Comparison of ENCODE assay signal across 12 cellular contexts in genomic region chr10:12193193-12193592, GRCh38. TPM values are rescaled to one million over a fixed set of nuclear protein-coding genes. Genes with fewer than 3 reads are reported as not detected.
DNase-seq lines count a peak whose midpoint lies in the region; ATAC-seq lines count a peak whose summit lies in the region.
"Had no signal": no experiment of that assay in that cellular context is flagged by ENCODE, and none has a peak within 500 bp of the region (broad histone marks: within the 10 kb centered on the region; RNA-seq: fewer than 3 reads in every experiment).

No MANE protein-coding gene starts in this region.

- H3K36me3 Mint-ChIP-seq in activated T-helper 1 cell treated with anti-CD3 and anti-CD28 coated beads, Interleukin-12 subunit alpha, Interleukin-12 subunit beta, Interleukin-2, Interleukin-4 antibody, amounts not matched to agents 30 ng/mL and 10 ng/mL and 1 ng/mL, durations not matched to agents 14 hours and 24 hours and 36 hours (ENCODE audit: low read depth) = peaks cover 31% of the 10 kb centered on the region

- H3K4me1 Mint-ChIP-seq in activated T-helper 1 cell treated with anti-CD3 and anti-CD28 coated beads, Interleukin-12 subunit alpha, Interleukin-12 subunit beta, Interleukin-2, Interleukin-4 antibody, amounts not matched to agents 30 ng/mL and 10 ng/mL and 1 ng/mL, durations not matched to agents 14 hours and 24 hours and 36 hours (ENCODE audit: low read depth) = peaks cover 53% of the 10 kb centered on the region

- ATAC-seq in HG02642 (IDR thresholded peaks at IDR 0.05; ENCODE audit: poor library complexity, unreplicated experiment) = no peak
- ATAC-seq: sciatic nerve had no signal

- DNase-seq in AG08395 (ENCODE audit: low spot score) = peak; percentile 31
- peak; percentile 26 for DNase-seq in GM04504 (ENCODE audit: low read depth)
- no peak for DNase-seq in activated T-helper 1 cell treated with anti-CD3 and anti-CD28 coated beads, Interleukin-12 subunit alpha, Interleukin-12 subunit beta, Interleukin-2, Interleukin-4 antibody, amounts not matched to agents 30 ng/mL and 10 ng/mL and 1 ng/mL, durations not matched to agents 14 hours and 24 hours and 36 hours (ENCODE audit: low spot score)
- peak; percentile 50 for DNase-seq in kidney glomerular epithelial cell (lab: John Stamatoyannopoulos, UW)
- no peak for DNase-seq in GDM1 (lab: John Stamatoyannopoulos, UW)
- DNase-seq in NCI-H2171 treated with DMSO at 0.1 percent for 48 hours (lab: John Stamatoyannopoulos, UW) = no peak
- no peak for DNase-seq in activated CD4-positive, alpha-beta T cell treated with anti-CD3 and anti-CD28 coated beads for 48 hours
- DNase-seq: H9; NCI-H1436 treated with DMSO at 0.1 percent for 48 hours; stimulated activated CD8-positive, alpha-beta memory T cell treated with anti-CD3 and anti-CD28 coated beads, Interleukin-4, amount 100 ng/mL, for 48 hours had no signal

- intact Hi-C loops in activated T-helper 1 cell treated with anti-CD3 and anti-CD28 coated beads, Interleukin-12 subunit alpha, Interleukin-12 subunit beta, Interleukin-2, Interleukin-4 antibody, amounts not matched to agents 30 ng/mL and 10 ng/mL and 1 ng/mL, durations not matched to agents 14 hours and 24 hours and 36 hours (cut with micrococcal nuclease) = no loop called here

- no peaks in the 10 kb centered on the region for H3K27me3 Mint-ChIP-seq in activated T-helper 1 cell treated with anti-CD3 and anti-CD28 coated beads, Interleukin-12 subunit alpha, Interleukin-12 subunit beta, Interleukin-2, Interleukin-4 antibody, amounts not matched to agents 30 ng/mL and 10 ng/mL and 1 ng/mL, durations not matched to agents 14 hours and 24 hours and 36 hours (ENCODE audit: insufficient read depth)

- peak overlapping the region; percentile 72 for H3K27ac Mint-ChIP-seq in activated T-helper 1 cell treated with anti-CD3 and anti-CD28 coated beads, Interleukin-12 subunit alpha, Interleukin-12 subunit beta, Interleukin-2, Interleukin-4 antibody, amounts not matched to agents 30 ng/mL and 10 ng/mL and 1 ng/mL, durations not matched to agents 14 hours and 24 hours and 36 hours

- no peaks in the 10 kb centered on the region for H3K9me3 Mint-ChIP-seq in activated T-helper 1 cell treated with anti-CD3 and anti-CD28 coated beads, Interleukin-12 subunit alpha, Interleukin-12 subunit beta, Interleukin-2, Interleukin-4 antibody, amounts not matched to agents 30 ng/mL and 10 ng/mL and 1 ng/mL, durations not matched to agents 14 hours and 24 hours and 36 hours

- H3K4me3 Mint-ChIP-seq in activated T-helper 1 cell treated with anti-CD3 and anti-CD28 coated beads, Interleukin-12 subunit alpha, Interleukin-12 subunit beta, Interleukin-2, Interleukin-4 antibody, amounts not matched to agents 30 ng/mL and 10 ng/mL and 1 ng/mL, durations not matched to agents 14 hours and 24 hours and 36 hours = peak overlapping the region; percentile 79

RNA-seq across cellular contexts. Expression of gene NUDT5, which starts 2.5 kb away (rescaled TPM):
- 121 and 131 TPM in 2 replicates for total RNA-seq in activated T-helper 1 cell treated with anti-CD3 and anti-CD28 coated beads, Interleukin-12 subunit alpha, Interleukin-12 subunit beta, Interleukin-2, Interleukin-4 antibody, amounts not matched to agents 30 ng/mL and 10 ng/mL and 1 ng/mL, durations not matched to agents 14 hours and 24 hours and 36 hours

RNA-seq across cellular contexts. Expression of gene CDC123, which starts 2.8 kb away (rescaled TPM):
- total RNA-seq in activated T-helper 1 cell treated with anti-CD3 and anti-CD28 coated beads, Interleukin-12 subunit alpha, Interleukin-12 subunit beta, Interleukin-2, Interleukin-4 antibody, amounts not matched to agents 30 ng/mL and 10 ng/mL and 1 ng/mL, durations not matched to agents 14 hours and 24 hours and 36 hours = 190 and 191 TPM in 2 replicates

Comparison
In these comparisons a context has a peak if more than half of its experiments do, and no peak if none do; other contexts are left out.
1. DNase-seq: peak in AG08395 (single experiment), GM04504 (single experiment) and kidney glomerular epithelial cell (single experiment); none in activated T-helper 1 cell treated with anti-CD3 and anti-CD28 coated beads, Interleukin-12 subunit alpha, Interleukin-12 subunit beta, Interleukin-2, Interleukin-4 antibody, amounts not matched to agents 30 ng/mL and 10 ng/mL and 1 ng/mL, durations not matched to agents 14 hours and 24 hours and 36 hours (single experiment), GDM1 (single experiment), NCI-H2171 treated with DMSO at 0.1 percent for 48 hours (single experiment) and activated CD4-positive, alpha-beta T cell treated with anti-CD3 and anti-CD28 coated beads for 48 hours (single experiment).